28 cellular contexts compared by ENCODE assay signal in the genomic region with DNA sequence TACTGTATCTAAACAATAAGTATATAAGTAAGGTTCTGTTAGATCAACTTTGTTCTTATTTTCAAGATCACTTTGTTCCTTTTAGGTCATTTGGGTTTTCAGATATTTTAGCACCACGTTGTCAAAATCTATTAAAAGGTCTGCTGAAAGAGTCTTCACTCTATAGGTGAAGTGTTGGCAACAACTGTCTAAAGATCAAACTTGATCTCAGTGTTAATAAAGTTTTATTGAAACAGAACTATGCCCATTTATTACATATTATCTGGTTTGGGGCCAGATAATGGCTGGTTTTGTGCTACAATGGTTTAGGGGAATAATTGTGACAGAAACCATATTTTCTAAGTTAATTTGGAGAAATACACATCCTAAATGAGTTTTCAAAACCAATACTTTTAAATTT.
"Had no signal": no experiment of that assay in that cellular context is flagged by ENCODE, and none has a peak within 500 bp of the region (broad histone marks: within the 10 kb centered on the region; RNA-seq: fewer than 3 reads in every experiment).

No MANE protein-coding gene starts in this region.

- ATAC-seq: stimulated activated effector memory CD8-positive, alpha-beta T cell treated with anti-CD3 and anti-CD28 coated beads, Interleukin-12 subunit alpha, Interleukin-12 subunit beta, amount 100 ng/mL, for 72 hours; stimulated activated memory B cell treated with anti-CD40 and anti-IgM and Interleukin-4, amounts not matched to agents 10 μg/mL and 1 μg/mL and 100 μg/mL, for 72 hours; stimulated activated naive B cell treated with anti-CD40 and anti-IgM and Interleukin-4, amounts not matched to agents 10 μg/mL and 1 μg/mL and 100 μg/mL, for 72 hours; stimulated activated naive CD8-positive, alpha-beta T cell treated with anti-CD3 and anti-CD28 coated beads, Interleukin-15, amount 100 ng/mL, for 72 hours; stimulated activated naive CD8-positive, alpha-beta T cell treated with anti-CD3 and anti-CD28 coated beads, Interleukin-15, Interleukin-2, amounts not matched to agents 100 U/mL and 50 U/mL, for 24 hours; upper lobe of right lung had no signal

- H3K9me3 ChIP-seq: stomach, testis, thoracic aorta, thyroid gland, tibial artery, tibial nerve, transverse colon, upper lobe of left lung, upper lobe of right lung, uterus, vagina had no signal

- H3K27me3 Mint-ChIP-seq: stimulated activated memory B cell treated with anti-CD40 and anti-IgM and Interleukin-4, amounts not matched to agents 10 μg/mL and 1 μg/mL and 100 μg/mL, for 72 hours; stimulated activated naive B cell treated with anti-CD40 and anti-IgM and Interleukin-4, amounts not matched to agents 10 μg/mL and 1 μg/mL and 100 μg/mL, for 72 hours; stimulated activated naive CD8-positive, alpha-beta T cell treated with anti-CD3 and anti-CD28 coated beads, Interleukin-15, amount 100 ng/mL, for 72 hours; stimulated activated naive CD8-positive, alpha-beta T cell treated with anti-CD3 and anti-CD28 coated beads, Interleukin-15, Interleukin-2, amounts not matched to agents 100 ng/mL and 50 ng/mL, for 24 hours; type B pancreatic cell had no signal

- H3K4me3 ChIP-seq: stomach, suprapubic skin, testis, thoracic aorta, thyroid gland, tibial artery, tibial nerve, transverse colon, upper lobe of left lung, upper lobe of right lung, uterus, vagina had no signal

- H3K36me3 ChIP-seq: stomach, suprapubic skin, thoracic aorta, thyroid gland, tibial artery, tibial nerve, transverse colon, upper lobe of left lung, upper lobe of right lung, uterus, vagina had no signal

- H3K27ac ChIP-seq: stomach, suprapubic skin, testis, thoracic aorta, thyroid gland, tibial artery, tibial nerve, transverse colon, upper lobe of left lung, upper lobe of right lung, uterus, vagina had no signal

- H3K27me3 ChIP-seq: stomach, suprapubic skin, testis, thyroid gland, tibial artery, tibial nerve, transverse colon, upper lobe of left lung, upper lobe of right lung, uterus, vagina had no signal

- H3K9me3 Mint-ChIP-seq: type B pancreatic cell had no signal

- H3K36me3 Mint-ChIP-seq: stimulated activated effector memory CD8-positive, alpha-beta T cell treated with anti-CD3 and anti-CD28 coated beads, Interleukin-12 subunit alpha, Interleukin-12 subunit beta, amount 100 ng/mL, for 72 hours; stimulated activated memory B cell treated with anti-CD40 and anti-IgM and Interleukin-4, amounts not matched to agents 10 μg/mL and 1 μg/mL and 100 μg/mL, for 72 hours; stimulated activated naive B cell treated with anti-CD40 and anti-IgM and Interleukin-4, amounts not matched to agents 10 μg/mL and 1 μg/mL and 100 μg/mL, for 72 hours; type B pancreatic cell had no signal

- H3K4me1 ChIP-seq: stomach, suprapubic skin, testis, thyroid gland, tibial artery, tibial nerve, transverse colon, upper lobe of left lung, upper lobe of right lung, uterus, vagina had no signal

- DNase-seq: stimulated activated CD4-positive, alpha-beta T cell treated with anti-CD3 and anti-CD28 coated beads, Interleukin-2, amount 100 ng/mL, for 48 hours; stimulated activated CD4-positive, alpha-beta T cell treated with anti-CD3 and anti-CD28 coated beads, Interleukin-4, amount 100 ng/mL, for 1 hour; stimulated activated CD4-positive, alpha-beta T cell treated with anti-CD3 and anti-CD28 coated beads, Interleukin-4, amount 100 ng/mL, for 24 hours; stimulated activated CD4-positive, alpha-beta T cell treated with anti-CD3 and anti-CD28 coated beads, Interleukin-4, amount 100 ng/mL, for 4 hours; stimulated activated CD8-positive, alpha-beta memory T cell treated with anti-CD3 and anti-CD28 coated beads, Interleukin-4, amount 100 ng/mL, for 48 hours; stimulated activated naive B cell treated with anti-CD40 and anti-IgM and Interleukin-4, amounts not matched to agents 10 μg/mL and 1 μg/mL and 100 μg/mL, for 72 hours; stimulated activated naive CD4-positive, alpha-beta T cell; stimulated activated naive CD4-positive, alpha-beta T cell treated with Interleukin-2 at 50 U/mL for 16 hours; stimulated activated naive CD8-positive, alpha-beta T cell treated with anti-CD3 and anti-CD28 coated beads, Interleukin-15, amount 100 ng/mL, for 72 hours; stimulated activated naive CD8-positive, alpha-beta T cell treated with anti-CD3 and anti-CD28 coated beads, Interleukin-15, Interleukin-2, amounts not matched to agents 100 U/mL and 50 U/mL, for 24 hours; stomach; testis; thyroid gland; tibial artery; transverse colon; trophoblast cell; upper lobe of left lung; upper lobe of right lung; uterus had no signal

- H3K4me1 Mint-ChIP-seq: stimulated activated effector memory CD8-positive, alpha-beta T cell treated with anti-CD3 and anti-CD28 coated beads, Interleukin-12 subunit alpha, Interleukin-12 subunit beta, amount 100 ng/mL, for 72 hours; stimulated activated memory B cell treated with anti-CD40 and anti-IgM and Interleukin-4, amounts not matched to agents 10 μg/mL and 1 μg/mL and 100 μg/mL, for 72 hours; stimulated activated naive B cell treated with anti-CD40 and anti-IgM and Interleukin-4, amounts not matched to agents 10 μg/mL and 1 μg/mL and 100 μg/mL, for 72 hours; stimulated activated naive CD8-positive, alpha-beta T cell treated with anti-CD3 and anti-CD28 coated beads, Interleukin-15, amount 100 ng/mL, for 72 hours had no signal

- H3K4me3 Mint-ChIP-seq: stimulated activated effector memory CD8-positive, alpha-beta T cell treated with anti-CD3 and anti-CD28 coated beads, Interleukin-12 subunit alpha, Interleukin-12 subunit beta, amount 100 ng/mL, for 72 hours; stimulated activated memory B cell treated with anti-CD40 and anti-IgM and Interleukin-4, amounts not matched to agents 10 μg/mL and 1 μg/mL and 100 μg/mL, for 72 hours; stimulated activated naive B cell treated with anti-CD40 and anti-IgM and Interleukin-4, amounts not matched to agents 10 μg/mL and 1 μg/mL and 100 μg/mL, for 72 hours; stimulated activated naive CD8-positive, alpha-beta T cell treated with anti-CD3 and anti-CD28 coated beads, Interleukin-15, amount 100 ng/mL, for 72 hours; stimulated activated naive CD8-positive, alpha-beta T cell treated with anti-CD3 and anti-CD28 coated beads, Interleukin-15, Interleukin-2, amounts not matched to agents 100 ng/mL and 50 ng/mL, for 24 hours; type B pancreatic cell had no signal

- FAIRE-seq: urothelium cell line had no signal

- H3K27ac Mint-ChIP-seq: stimulated activated effector memory CD8-positive, alpha-beta T cell treated with anti-CD3 and anti-CD28 coated beads, Interleukin-12 subunit alpha, Interleukin-12 subunit beta, amount 100 ng/mL, for 72 hours; stimulated activated memory B cell treated with anti-CD40 and anti-IgM and Interleukin-4, amounts not matched to agents 10 μg/mL and 1 μg/mL and 100 μg/mL, for 72 hours; stimulated activated naive B cell treated with anti-CD40 and anti-IgM and Interleukin-4, amounts not matched to agents 10 μg/mL and 1 μg/mL and 100 μg/mL, for 72 hours; stimulated activated naive CD8-positive, alpha-beta T cell treated with anti-CD3 and anti-CD28 coated beads, Interleukin-15, amount 100 ng/mL, for 72 hours; stimulated activated naive CD8-positive, alpha-beta T cell treated with anti-CD3 and anti-CD28 coated beads, Interleukin-15, Interleukin-2, amounts not matched to agents 100 ng/mL and 50 ng/mL, for 24 hours; type B pancreatic cell had no signal
